In the genomic region with DNA sequence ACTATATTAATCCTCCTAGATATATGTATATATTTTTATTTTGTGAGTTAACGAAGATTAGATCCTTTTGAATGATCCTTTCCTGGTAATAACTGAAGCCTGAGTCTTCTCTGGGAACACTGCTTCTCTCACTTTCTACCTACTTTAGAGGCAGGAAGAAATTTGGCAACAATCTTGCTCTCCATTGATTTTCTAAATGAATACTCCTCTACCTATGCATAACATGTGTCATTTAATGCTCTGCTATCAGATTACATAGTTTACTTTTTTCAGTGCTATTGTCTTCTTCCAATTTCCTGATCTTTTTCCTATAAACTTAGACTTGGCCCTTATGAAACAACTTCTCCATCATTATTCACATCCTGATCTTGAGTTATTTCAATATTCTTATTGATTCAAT, we compare ENCODE assay signal across 27 cellular contexts.
"Had no signal": no experiment of that assay in that cellular context is flagged by ENCODE, and none has a peak within 500 bp of the region (broad histone marks: within the 10 kb centered on the region; RNA-seq: fewer than 3 reads in every experiment).

No MANE protein-coding gene starts in this region.

- H3K27me3 Mint-ChIP-seq: stimulated activated memory B cell treated with anti-CD40 and anti-IgM and Interleukin-4, amounts not matched to agents 10 μg/mL and 1 μg/mL and 100 μg/mL, for 72 hours; stimulated activated naive B cell treated with anti-CD40 and anti-IgM and Interleukin-4, amounts not matched to agents 10 μg/mL and 1 μg/mL and 100 μg/mL, for 72 hours; stimulated activated naive CD8-positive, alpha-beta T cell treated with anti-CD3 and anti-CD28 coated beads, Interleukin-15, amount 100 ng/mL, for 72 hours; stimulated activated naive CD8-positive, alpha-beta T cell treated with anti-CD3 and anti-CD28 coated beads, Interleukin-15, Interleukin-2, amounts not matched to agents 100 ng/mL and 50 ng/mL, for 24 hours had no signal

- H3K4me1 ChIP-seq: stomach, suprapubic skin, testis, thyroid gland, tibial artery, tibial nerve, transverse colon, upper lobe of left lung, upper lobe of right lung, uterus, vagina had no signal

- H3K4me3 ChIP-seq: stomach, suprapubic skin, testis, thoracic aorta, thyroid gland, tibial artery, tibial nerve, transverse colon, upper lobe of left lung, upper lobe of right lung, uterus, vagina had no signal

- H3K27ac Mint-ChIP-seq: stimulated activated memory B cell treated with anti-CD40 and anti-IgM and Interleukin-4, amounts not matched to agents 10 μg/mL and 1 μg/mL and 100 μg/mL, for 72 hours; stimulated activated naive B cell treated with anti-CD40 and anti-IgM and Interleukin-4, amounts not matched to agents 10 μg/mL and 1 μg/mL and 100 μg/mL, for 72 hours; stimulated activated naive CD8-positive, alpha-beta T cell treated with anti-CD3 and anti-CD28 coated beads, Interleukin-15, amount 100 ng/mL, for 72 hours; stimulated activated naive CD8-positive, alpha-beta T cell treated with anti-CD3 and anti-CD28 coated beads, Interleukin-15, Interleukin-2, amounts not matched to agents 100 ng/mL and 50 ng/mL, for 24 hours; type B pancreatic cell had no signal

- H3K4me3 Mint-ChIP-seq: stimulated activated memory B cell treated with anti-CD40 and anti-IgM and Interleukin-4, amounts not matched to agents 10 μg/mL and 1 μg/mL and 100 μg/mL, for 72 hours; stimulated activated naive B cell treated with anti-CD40 and anti-IgM and Interleukin-4, amounts not matched to agents 10 μg/mL and 1 μg/mL and 100 μg/mL, for 72 hours; stimulated activated naive CD8-positive, alpha-beta T cell treated with anti-CD3 and anti-CD28 coated beads, Interleukin-15, amount 100 ng/mL, for 72 hours; stimulated activated naive CD8-positive, alpha-beta T cell treated with anti-CD3 and anti-CD28 coated beads, Interleukin-15, Interleukin-2, amounts not matched to agents 100 ng/mL and 50 ng/mL, for 24 hours; type B pancreatic cell had no signal

- H3K36me3 ChIP-seq: stomach, suprapubic skin, thoracic aorta, thyroid gland, tibial artery, tibial nerve, transverse colon, upper lobe of left lung, upper lobe of right lung, uterus, vagina had no signal

- H3K36me3 Mint-ChIP-seq: stimulated activated memory B cell treated with anti-CD40 and anti-IgM and Interleukin-4, amounts not matched to agents 10 μg/mL and 1 μg/mL and 100 μg/mL, for 72 hours; stimulated activated naive B cell treated with anti-CD40 and anti-IgM and Interleukin-4, amounts not matched to agents 10 μg/mL and 1 μg/mL and 100 μg/mL, for 72 hours; type B pancreatic cell had no signal

- H3K9me3 Mint-ChIP-seq: stimulated activated naive CD8-positive, alpha-beta T cell treated with anti-CD3 and anti-CD28 coated beads, Interleukin-15, Interleukin-2, amounts not matched to agents 100 ng/mL and 50 ng/mL, for 24 hours; type B pancreatic cell had no signal

- H3K27me3 ChIP-seq: stomach, suprapubic skin, testis, thyroid gland, tibial artery, tibial nerve, transverse colon, upper lobe of left lung, upper lobe of right lung, uterus, vagina had no signal

- H3K27ac ChIP-seq: stomach, suprapubic skin, testis, thoracic aorta, thyroid gland, tibial artery, tibial nerve, transverse colon, upper lobe of left lung, upper lobe of right lung, uterus, vagina had no signal

- DNase-seq: stimulated activated CD4-positive, alpha-beta T cell treated with anti-CD3 and anti-CD28 coated beads, Interleukin-2, amount 100 ng/mL, for 48 hours; stimulated activated CD4-positive, alpha-beta T cell treated with anti-CD3 and anti-CD28 coated beads, Interleukin-4, amount 100 ng/mL, for 1 hour; stimulated activated CD4-positive, alpha-beta T cell treated with anti-CD3 and anti-CD28 coated beads, Interleukin-4, amount 100 ng/mL, for 24 hours; stimulated activated CD4-positive, alpha-beta T cell treated with anti-CD3 and anti-CD28 coated beads, Interleukin-4, amount 100 ng/mL, for 4 hours; stimulated activated CD8-positive, alpha-beta memory T cell treated with anti-CD3 and anti-CD28 coated beads, Interleukin-4, amount 100 ng/mL, for 48 hours; stimulated activated naive B cell treated with anti-CD40 and anti-IgM and Interleukin-4, amounts not matched to agents 10 μg/mL and 1 μg/mL and 100 μg/mL, for 72 hours; stimulated activated naive CD4-positive, alpha-beta T cell; stimulated activated naive CD4-positive, alpha-beta T cell treated with Interleukin-2 at 50 U/mL for 16 hours; stimulated activated naive CD8-positive, alpha-beta T cell treated with anti-CD3 and anti-CD28 coated beads, Interleukin-15, amount 100 ng/mL, for 72 hours; stimulated activated naive CD8-positive, alpha-beta T cell treated with anti-CD3 and anti-CD28 coated beads, Interleukin-15, Interleukin-2, amounts not matched to agents 100 U/mL and 50 U/mL, for 24 hours; stomach; substantia nigra; testis; thyroid gland; tibial artery; transverse colon; trophoblast cell; upper lobe of left lung; upper lobe of right lung; uterus had no signal

- ATAC-seq: stimulated activated memory B cell treated with anti-CD40 and anti-IgM and Interleukin-4, amounts not matched to agents 10 μg/mL and 1 μg/mL and 100 μg/mL, for 72 hours; stimulated activated naive B cell treated with anti-CD40 and anti-IgM and Interleukin-4, amounts not matched to agents 10 μg/mL and 1 μg/mL and 100 μg/mL, for 72 hours; stimulated activated naive CD8-positive, alpha-beta T cell treated with anti-CD3 and anti-CD28 coated beads, Interleukin-15, amount 100 ng/mL, for 72 hours; stimulated activated naive CD8-positive, alpha-beta T cell treated with anti-CD3 and anti-CD28 coated beads, Interleukin-15, Interleukin-2, amounts not matched to agents 100 U/mL and 50 U/mL, for 24 hours; upper lobe of right lung had no signal

- H3K9me3 ChIP-seq: stomach, suprapubic skin, testis, thoracic aorta, thyroid gland, tibial artery, tibial nerve, upper lobe of left lung, upper lobe of right lung, uterus, vagina had no signal

- H3K4me1 Mint-ChIP-seq: stimulated activated memory B cell treated with anti-CD40 and anti-IgM and Interleukin-4, amounts not matched to agents 10 μg/mL and 1 μg/mL and 100 μg/mL, for 72 hours; stimulated activated naive B cell treated with anti-CD40 and anti-IgM and Interleukin-4, amounts not matched to agents 10 μg/mL and 1 μg/mL and 100 μg/mL, for 72 hours; stimulated activated naive CD8-positive, alpha-beta T cell treated with anti-CD3 and anti-CD28 coated beads, Interleukin-15, amount 100 ng/mL, for 72 hours had no signal
